Comparison of ENCODE assay signal across 13 cellular contexts in the genomic region with DNA sequence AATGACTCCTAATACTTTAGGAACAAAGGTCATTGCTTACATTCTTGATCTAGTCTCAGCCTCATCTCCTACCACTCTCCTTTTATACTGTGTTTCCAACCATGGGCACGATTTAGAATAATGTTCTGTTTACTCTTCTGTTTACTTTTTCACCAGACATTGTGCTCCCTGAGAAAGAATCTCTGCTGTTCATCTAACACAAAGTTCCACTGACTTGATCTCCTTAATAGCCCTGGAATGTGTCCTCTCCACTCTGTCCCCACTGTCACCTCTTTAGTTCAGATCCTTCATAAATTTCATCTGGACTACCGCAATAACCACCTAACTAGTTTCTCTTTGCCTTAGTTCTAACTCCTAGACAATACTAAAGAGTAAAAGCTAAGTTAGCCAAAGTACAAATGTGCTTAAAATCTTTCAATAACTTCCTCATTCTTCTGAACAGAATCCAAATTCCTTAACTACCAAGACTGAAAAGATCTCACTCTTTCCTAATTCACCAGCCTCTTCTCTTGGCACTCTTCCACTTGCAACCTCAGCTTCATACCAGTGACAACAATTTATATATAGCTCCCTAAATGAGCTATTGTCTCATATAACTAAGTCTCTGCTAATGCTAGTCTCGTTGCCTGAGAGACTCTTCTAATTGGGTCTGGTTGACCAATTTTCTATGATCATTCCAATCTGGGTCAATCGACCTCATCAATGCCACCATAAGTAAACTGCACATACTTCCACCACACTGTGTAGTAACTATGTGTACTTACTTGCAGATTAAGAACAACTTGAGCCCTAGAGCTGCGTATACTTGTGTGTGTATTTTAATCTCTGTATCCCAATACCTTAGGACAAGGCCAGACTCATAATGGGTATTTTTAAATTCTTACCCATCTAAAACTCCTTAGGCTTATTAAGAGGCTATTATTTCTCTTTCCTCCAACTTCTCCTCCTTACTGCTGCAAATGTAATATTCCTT.
DNase-seq lines count a peak whose midpoint lies in the region; ATAC-seq and TF ChIP-seq lines count a peak whose summit lies in the region.
"Had no signal": no experiment of that assay in that cellular context is flagged by ENCODE, and none has a peak within 500 bp of the region (broad histone marks: within the 10 kb centered on the region; RNA-seq: fewer than 3 reads in every experiment).

No MANE protein-coding gene starts in this region.

- intact Hi-C loops in CD4-positive, alpha-beta T cell (cut with DNase I, micrococcal nuclease): no loop called here

- H3K27me3 ChIP-seq in CD4-positive, alpha-beta T cell (ENCODE audit: control insufficient read depth, insufficient read depth, low read length): no peaks in the 10 kb centered on the region
- H3K27me3 ChIP-seq: uterus had no signal

- no peaks in the 10 kb centered on the region for H3K9me3 Mint-ChIP-seq in CD4-positive, alpha-beta T cell
- H3K9me3 Mint-ChIP-seq: activated naive CD4-positive, alpha-beta T cell treated with anti-CD3 and anti-CD28 coated beads, Interleukin-2, amount 50 U/mL, for 24 hours had no signal

- no peak for TF ChIP-seq CTCF in CD4-positive, alpha-beta T cell (IDR thresholded peaks at IDR 0.05)

- peak; percentile 85 for DNase-seq in AG08395 (ENCODE audit: low spot score)
- DNase-seq in LHCN-M2 (ENCODE audit: low read depth): peak; percentile 74
- peak; percentile 65 for DNase-seq in dedifferentiated amniotic fluid mesenchymal stem cell (ENCODE audit: extremely low spot score)
- peak; percentile 81 for DNase-seq in kidney tubule cell (ENCODE audit: low spot score)
- no peak for DNase-seq in activated effector memory CD4-positive, alpha-beta T cell treated with Interleukin-2 at 50 U/mL for 16 hours
- no peak for DNase-seq in CD4-positive, alpha-beta T cell
- no peak for DNase-seq in RKO (ENCODE audit: low spot score)
- DNase-seq in cerebellar nuclear complex (lab: John Stamatoyannopoulos, UW): no peak
- DNase-seq: activated CD4-positive, CD25-positive, alpha-beta regulatory T cell; NCI-H187; uterus had no signal

- POLR2A ChIA-PET in CD4-positive, alpha-beta T cell (lab: Charles Lee): no interaction called here

- H3K9me3 ChIP-seq in CD4-positive, alpha-beta T cell (ENCODE audit: control insufficient read depth, low read length): no peaks in the 10 kb centered on the region
- H3K9me3 ChIP-seq: uterus had no signal

- peaks cover 29% of the 10 kb centered on the region for H3K36me3 Mint-ChIP-seq in CD4-positive, alpha-beta T cell (ENCODE audit: low read depth)

- H3K4me1 Mint-ChIP-seq in CD4-positive, alpha-beta T cell (ENCODE audit: low read depth): no peaks in the 10 kb centered on the region
- H3K4me1 Mint-ChIP-seq: activated naive CD4-positive, alpha-beta T cell treated with anti-CD3 and anti-CD28 coated beads, Interleukin-2, amount 50 U/mL, for 24 hours had no signal

- H3K27ac Mint-ChIP-seq in CD4-positive, alpha-beta T cell: no peak overlapping the region
- H3K27ac Mint-ChIP-seq: activated naive CD4-positive, alpha-beta T cell treated with anti-CD3 and anti-CD28 coated beads, Interleukin-2, amount 50 U/mL, for 24 hours had no signal

- no peak overlapping the region for H3K4me3 Mint-ChIP-seq in CD4-positive, alpha-beta T cell
- H3K4me3 Mint-ChIP-seq: activated naive CD4-positive, alpha-beta T cell treated with anti-CD3 and anti-CD28 coated beads, Interleukin-2, amount 50 U/mL, for 24 hours had no signal

- H3K27me3 Mint-ChIP-seq in CD4-positive, alpha-beta T cell: no peaks in the 10 kb centered on the region
- H3K27me3 Mint-ChIP-seq: activated naive CD4-positive, alpha-beta T cell treated with anti-CD3 and anti-CD28 coated beads, Interleukin-2, amount 50 U/mL, for 24 hours had no signal

- CTCF ChIA-PET in CD4-positive, alpha-beta T cell (lab: Charles Lee): no interaction called here

- ATAC-seq in CD4-positive, alpha-beta T cell (ENCODE audit: poor library complexity): no peak
- ATAC-seq: GM12878 had no signal

- H3K27ac ChIP-seq in CD4-positive, alpha-beta T cell (ENCODE audit: low read depth, low read length): no peak overlapping the region
- H3K27ac ChIP-seq: uterus had no signal

Comparison
In these comparisons a context has a peak if more than half of its experiments do, and no peak if none do; other contexts are left out.
1. DNase-seq: peak in AG08395 (single experiment), LHCN-M2 (single experiment), dedifferentiated amniotic fluid mesenchymal stem cell (single experiment) and kidney tubule cell (single experiment); none in activated effector memory CD4-positive, alpha-beta T cell treated with Interleukin-2 at 50 U/mL for 16 hours (single experiment), CD4-positive, alpha-beta T cell (0 of 10), RKO (single experiment) and cerebellar nuclear complex (0 of 2).